Comparison of ENCODE assay signal across 4 cellular contexts in the genomic region with DNA sequence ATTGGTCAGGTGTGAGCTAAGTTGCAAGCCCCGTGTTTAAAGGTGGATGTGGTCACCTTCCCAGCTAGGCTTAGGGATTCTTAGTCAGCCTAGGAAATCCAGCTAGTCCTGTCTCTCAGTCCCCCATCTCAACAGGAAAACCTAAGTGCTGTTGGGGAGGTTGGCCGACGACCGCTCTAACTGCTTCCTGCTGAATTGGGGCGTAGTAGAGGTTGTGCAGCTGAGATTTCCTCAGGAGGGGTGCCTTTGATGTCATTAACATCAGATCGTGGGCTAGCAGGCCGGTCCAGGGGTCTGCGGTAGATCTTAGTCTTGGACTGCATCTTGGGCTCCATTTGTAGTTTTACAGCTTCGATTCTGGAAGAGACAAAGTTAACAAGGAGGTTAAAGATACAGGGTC. TPM values are rescaled to one million over a fixed set of nuclear protein-coding genes. Genes with fewer than 3 reads are reported as not detected.
"Had no signal": no experiment of that assay in that cellular context is flagged by ENCODE, and none has a peak within 500 bp of the region (broad histone marks: within the 10 kb centered on the region; RNA-seq: fewer than 3 reads in every experiment).

No MANE protein-coding gene starts in this region.

RNA-seq across cellular contexts. Expression of a gene that starts 9.2 kb away (rescaled TPM):
- total RNA-seq: HepG2, HT-29, HT1080, IMR-90 had no signal
- polyA plus RNA-seq: HepG2, IMR-90 had no signal
